ENCODE assay signal across 1 cellular context in the genomic region with DNA sequence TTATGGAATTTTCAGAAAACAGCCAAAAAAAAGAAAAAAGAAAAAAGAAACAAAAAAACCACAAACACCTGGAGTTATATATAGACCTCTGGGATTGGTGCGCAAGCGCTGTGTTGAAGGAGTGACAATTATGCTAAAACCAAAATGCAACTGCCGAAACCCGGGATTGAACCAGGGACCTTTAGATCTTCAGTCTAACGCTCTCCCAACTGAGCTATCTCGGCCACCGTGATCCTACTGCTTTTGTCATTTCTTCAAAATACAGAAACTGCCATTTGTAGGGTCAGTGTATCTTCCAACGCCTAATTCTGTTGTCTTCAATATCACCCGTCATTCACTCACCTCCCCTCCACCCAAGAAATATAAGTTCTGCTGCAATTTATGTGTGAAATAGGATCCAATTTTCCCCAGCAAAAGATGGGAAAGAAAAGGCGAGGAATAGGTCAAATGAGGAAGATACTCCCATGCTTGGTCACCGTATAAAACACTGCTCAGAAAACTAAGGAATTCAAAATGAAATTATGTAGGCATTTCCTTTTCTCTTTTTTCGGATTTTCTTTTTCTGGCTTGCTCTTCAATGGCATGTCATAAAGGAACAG.
TF ChIP-seq lines count a peak whose summit lies in the region.

No MANE protein-coding gene starts in this region.

TF ChIP-seq in K562, 482 proteins besides CTCF, POLR2A, EP300 and RAD21 (continued from another document and continues in another):
- TF ChIP-seq ZFPM2 (CRISPR knock-in tag; IDR thresholded peaks at IDR 0.05) (no peak), JUN (IDR thresholded peaks at IDR 0.05; ENCODE audit: borderline replicate concordance, low read depth, low read length) (no peak), JUN (CRISPR knock-in tag; IDR thresholded peaks at IDR 0.05; ENCODE audit: borderline replicate concordance) (no peak), ZNF197 (CRISPR knock-in tag; IDR thresholded peaks at IDR 0.05; ENCODE audit: low read depth) (no peak), CTBP1 (IDR thresholded peaks at IDR 0.05; ENCODE audit: borderline replicate concordance) (peak; percentile 55; the same call in 1 of the 2 replicates), LARP7 (IDR thresholded peaks at IDR 0.05) (no peak), ZNF717 (CRISPR knock-in tag; IDR thresholded peaks at IDR 0.05) (no peak), SRSF9 (IDR thresholded peaks at IDR 0.05; ENCODE audit: borderline replicate concordance, low read depth, low read length) (no peak), RNF2 (IDR thresholded peaks at IDR 0.05) (0 out of 2 replicates have a peak, but pooled peaks have one; percentile 52), SIN3A (IDR thresholded peaks at IDR 0.05; ENCODE audit: borderline replicate concordance in 2 of 2, control insufficient read depth in 1 of 2, low read depth in 2 of 2, low read length in 2 of 2) (peak in 1 of 2 experiments; percentile 33; a peak in 1 of 4 replicates), CC2D1A (IDR thresholded peaks at IDR 0.05) (no peak), TRIM24 (IDR thresholded peaks at IDR 0.05) (peak in 1 of 2 experiments; percentile 66; a peak in 2 of 4 replicates), NFATC3 (IDR thresholded peaks at IDR 0.05) (peak; percentile 56; the same call in 1 of the 2 replicates), DMBX1 (CRISPR knock-in tag; IDR thresholded peaks at IDR 0.05; ENCODE audit: borderline replicate concordance) (no peak), CCNT2 (IDR thresholded peaks at IDR 0.05; ENCODE audit: borderline replicate concordance, extremely low read depth, insufficient read length, low read depth, low read length) (no peak), RBM17 (IDR thresholded peaks at IDR 0.05; ENCODE audit: borderline replicate concordance, low read depth, low read length) (no peak), FOXM1 (IDR thresholded peaks at IDR 0.05; ENCODE audit: low read depth) (peak; percentile 46; the same call in 1 of the 2 replicates), FOXM1 (CRISPR knock-in tag; IDR thresholded peaks at IDR 0.05; ENCODE audit: low read depth) (no peak), ZKSCAN8 (CRISPR knock-in tag; IDR thresholded peaks at IDR 0.05) (no peak), HDAC8 (tag; IDR thresholded peaks at IDR 0.05) (no peak), ZNF707 (CRISPR knock-in tag; conservative IDR thresholded peaks at IDR 0.05) (no peak), HDAC1 (IDR thresholded peaks at IDR 0.05) (peak in 1 of 2 experiments; percentile 98; a peak in 3 of 4 replicates), POLR2AphosphoS5 (IDR thresholded peaks at IDR 0.05; ENCODE audit: control insufficient read depth, insufficient read depth, low read depth, low read length) (no peak), HSF4 (CRISPR knock-in tag; IDR thresholded peaks at IDR 0.05; ENCODE audit: borderline replicate concordance) (no peak), HNRNPL (IDR thresholded peaks at IDR 0.05; ENCODE audit: low read depth, low read length) (no peak), TRIM28 (IDR thresholded peaks at IDR 0.05) (no peak), ZC3H4 (CRISPR knock-in tag; IDR thresholded peaks at IDR 0.05; ENCODE audit: borderline replicate concordance) (no peak), SLC30A9 (CRISPR knock-in tag; IDR thresholded peaks at IDR 0.05) (no peak), NFE2 (IDR thresholded peaks at IDR 0.05; ENCODE audit: low read depth) (no peak), KAT2B (IDR thresholded peaks at IDR 0.05; ENCODE audit: low read depth, low read length) (no peak), PHTF2 (CRISPR knock-in tag; IDR thresholded peaks at IDR 0.05) (0 out of 2 replicates have a peak, but pooled peaks have one; percentile 49), TARDBP (IDR thresholded peaks at IDR 0.05) (no peak; the same call in 1 of the 2 replicates)
- TF ChIP-seq, protein P1, sequence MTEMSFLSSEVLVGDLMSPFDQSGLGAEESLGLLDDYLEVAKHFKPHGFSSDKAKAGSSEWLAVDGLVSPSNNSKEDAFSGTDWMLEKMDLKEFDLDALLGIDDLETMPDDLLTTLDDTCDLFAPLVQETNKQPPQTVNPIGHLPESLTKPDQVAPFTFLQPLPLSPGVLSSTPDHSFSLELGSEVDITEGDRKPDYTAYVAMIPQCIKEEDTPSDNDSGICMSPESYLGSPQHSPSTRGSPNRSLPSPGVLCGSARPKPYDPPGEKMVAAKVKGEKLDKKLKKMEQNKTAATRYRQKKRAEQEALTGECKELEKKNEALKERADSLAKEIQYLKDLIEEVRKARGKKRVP (CRISPR knock-in tag; IDR thresholded peaks at IDR 0.05), result no peak
- TF ChIP-seq, protein P2, sequence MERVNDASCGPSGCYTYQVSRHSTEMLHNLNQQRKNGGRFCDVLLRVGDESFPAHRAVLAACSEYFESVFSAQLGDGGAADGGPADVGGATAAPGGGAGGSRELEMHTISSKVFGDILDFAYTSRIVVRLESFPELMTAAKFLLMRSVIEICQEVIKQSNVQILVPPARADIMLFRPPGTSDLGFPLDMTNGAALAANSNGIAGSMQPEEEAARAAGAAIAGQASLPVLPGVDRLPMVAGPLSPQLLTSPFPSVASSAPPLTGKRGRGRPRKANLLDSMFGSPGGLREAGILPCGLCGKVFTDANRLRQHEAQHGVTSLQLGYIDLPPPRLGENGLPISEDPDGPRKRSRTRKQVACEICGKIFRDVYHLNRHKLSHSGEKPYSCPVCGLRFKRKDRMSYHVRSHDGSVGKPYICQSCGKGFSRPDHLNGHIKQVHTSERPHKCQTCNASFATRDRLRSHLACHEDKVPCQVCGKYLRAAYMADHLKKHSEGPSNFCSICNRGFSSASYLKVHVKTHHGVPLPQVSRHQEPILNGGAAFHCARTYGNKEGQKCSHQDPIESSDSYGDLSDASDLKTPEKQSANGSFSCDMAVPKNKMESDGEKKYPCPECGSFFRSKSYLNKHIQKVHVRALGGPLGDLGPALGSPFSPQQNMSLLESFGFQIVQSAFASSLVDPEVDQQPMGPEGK (CRISPR knock-in tag; IDR thresholded peaks at IDR 0.05; ENCODE audit: borderline replicate concordance), result peak; percentile 35; the same call in 1 of the 2 replicates
- TF ChIP-seq, protein P3, sequence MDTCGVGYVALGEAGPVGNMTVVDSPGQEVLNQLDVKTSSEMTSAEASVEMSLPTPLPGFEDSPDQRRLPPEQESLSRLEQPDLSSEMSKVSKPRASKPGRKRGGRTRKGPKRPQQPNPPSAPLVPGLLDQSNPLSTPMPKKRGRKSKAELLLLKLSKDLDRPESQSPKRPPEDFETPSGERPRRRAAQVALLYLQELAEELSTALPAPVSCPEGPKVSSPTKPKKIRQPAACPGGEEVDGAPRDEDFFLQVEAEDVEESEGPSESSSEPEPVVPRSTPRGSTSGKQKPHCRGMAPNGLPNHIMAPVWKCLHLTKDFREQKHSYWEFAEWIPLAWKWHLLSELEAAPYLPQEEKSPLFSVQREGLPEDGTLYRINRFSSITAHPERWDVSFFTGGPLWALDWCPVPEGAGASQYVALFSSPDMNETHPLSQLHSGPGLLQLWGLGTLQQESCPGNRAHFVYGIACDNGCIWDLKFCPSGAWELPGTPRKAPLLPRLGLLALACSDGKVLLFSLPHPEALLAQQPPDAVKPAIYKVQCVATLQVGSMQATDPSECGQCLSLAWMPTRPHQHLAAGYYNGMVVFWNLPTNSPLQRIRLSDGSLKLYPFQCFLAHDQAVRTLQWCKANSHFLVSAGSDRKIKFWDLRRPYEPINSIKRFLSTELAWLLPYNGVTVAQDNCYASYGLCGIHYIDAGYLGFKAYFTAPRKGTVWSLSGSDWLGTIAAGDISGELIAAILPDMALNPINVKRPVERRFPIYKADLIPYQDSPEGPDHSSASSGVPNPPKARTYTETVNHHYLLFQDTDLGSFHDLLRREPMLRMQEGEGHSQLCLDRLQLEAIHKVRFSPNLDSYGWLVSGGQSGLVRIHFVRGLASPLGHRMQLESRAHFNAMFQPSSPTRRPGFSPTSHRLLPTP (IDR thresholded peaks at IDR 0.05; ENCODE audit: borderline replicate concordance, extremely low read depth, insufficient read length), result peak; percentile 97
- TF ChIP-seq, protein P4, sequence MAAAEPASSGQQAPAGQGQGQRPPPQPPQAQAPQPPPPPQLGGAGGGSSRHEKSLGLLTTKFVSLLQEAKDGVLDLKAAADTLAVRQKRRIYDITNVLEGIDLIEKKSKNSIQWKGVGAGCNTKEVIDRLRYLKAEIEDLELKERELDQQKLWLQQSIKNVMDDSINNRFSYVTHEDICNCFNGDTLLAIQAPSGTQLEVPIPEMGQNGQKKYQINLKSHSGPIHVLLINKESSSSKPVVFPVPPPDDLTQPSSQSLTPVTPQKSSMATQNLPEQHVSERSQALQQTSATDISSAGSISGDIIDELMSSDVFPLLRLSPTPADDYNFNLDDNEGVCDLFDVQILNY (CRISPR knock-in tag; IDR thresholded peaks at IDR 0.05), result no peak
- TF ChIP-seq, protein P5, sequence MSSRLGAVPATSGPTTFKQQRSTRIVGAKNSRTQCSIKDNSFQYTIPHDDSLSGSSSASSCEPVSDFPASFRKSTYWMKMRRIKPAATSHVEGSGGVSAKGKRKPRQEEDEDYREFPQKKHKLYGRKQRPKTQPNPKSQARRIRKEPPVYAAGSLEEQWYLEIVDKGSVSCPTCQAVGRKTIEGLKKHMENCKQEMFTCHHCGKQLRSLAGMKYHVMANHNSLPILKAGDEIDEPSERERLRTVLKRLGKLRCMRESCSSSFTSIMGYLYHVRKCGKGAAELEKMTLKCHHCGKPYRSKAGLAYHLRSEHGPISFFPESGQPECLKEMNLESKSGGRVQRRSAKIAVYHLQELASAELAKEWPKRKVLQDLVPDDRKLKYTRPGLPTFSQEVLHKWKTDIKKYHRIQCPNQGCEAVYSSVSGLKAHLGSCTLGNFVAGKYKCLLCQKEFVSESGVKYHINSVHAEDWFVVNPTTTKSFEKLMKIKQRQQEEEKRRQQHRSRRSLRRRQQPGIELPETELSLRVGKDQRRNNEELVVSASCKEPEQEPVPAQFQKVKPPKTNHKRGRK (tag; IDR thresholded peaks at IDR 0.05), result no peak
- TF ChIP-seq, protein P6, sequence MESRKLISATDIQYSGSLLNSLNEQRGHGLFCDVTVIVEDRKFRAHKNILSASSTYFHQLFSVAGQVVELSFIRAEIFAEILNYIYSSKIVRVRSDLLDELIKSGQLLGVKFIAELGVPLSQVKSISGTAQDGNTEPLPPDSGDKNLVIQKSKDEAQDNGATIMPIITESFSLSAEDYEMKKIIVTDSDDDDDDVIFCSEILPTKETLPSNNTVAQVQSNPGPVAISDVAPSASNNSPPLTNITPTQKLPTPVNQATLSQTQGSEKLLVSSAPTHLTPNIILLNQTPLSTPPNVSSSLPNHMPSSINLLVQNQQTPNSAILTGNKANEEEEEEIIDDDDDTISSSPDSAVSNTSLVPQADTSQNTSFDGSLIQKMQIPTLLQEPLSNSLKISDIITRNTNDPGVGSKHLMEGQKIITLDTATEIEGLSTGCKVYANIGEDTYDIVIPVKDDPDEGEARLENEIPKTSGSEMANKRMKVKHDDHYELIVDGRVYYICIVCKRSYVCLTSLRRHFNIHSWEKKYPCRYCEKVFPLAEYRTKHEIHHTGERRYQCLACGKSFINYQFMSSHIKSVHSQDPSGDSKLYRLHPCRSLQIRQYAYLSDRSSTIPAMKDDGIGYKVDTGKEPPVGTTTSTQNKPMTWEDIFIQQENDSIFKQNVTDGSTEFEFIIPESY (CRISPR knock-in tag; IDR thresholded peaks at IDR 0.05), result no peak
- TF ChIP-seq, protein P7, sequence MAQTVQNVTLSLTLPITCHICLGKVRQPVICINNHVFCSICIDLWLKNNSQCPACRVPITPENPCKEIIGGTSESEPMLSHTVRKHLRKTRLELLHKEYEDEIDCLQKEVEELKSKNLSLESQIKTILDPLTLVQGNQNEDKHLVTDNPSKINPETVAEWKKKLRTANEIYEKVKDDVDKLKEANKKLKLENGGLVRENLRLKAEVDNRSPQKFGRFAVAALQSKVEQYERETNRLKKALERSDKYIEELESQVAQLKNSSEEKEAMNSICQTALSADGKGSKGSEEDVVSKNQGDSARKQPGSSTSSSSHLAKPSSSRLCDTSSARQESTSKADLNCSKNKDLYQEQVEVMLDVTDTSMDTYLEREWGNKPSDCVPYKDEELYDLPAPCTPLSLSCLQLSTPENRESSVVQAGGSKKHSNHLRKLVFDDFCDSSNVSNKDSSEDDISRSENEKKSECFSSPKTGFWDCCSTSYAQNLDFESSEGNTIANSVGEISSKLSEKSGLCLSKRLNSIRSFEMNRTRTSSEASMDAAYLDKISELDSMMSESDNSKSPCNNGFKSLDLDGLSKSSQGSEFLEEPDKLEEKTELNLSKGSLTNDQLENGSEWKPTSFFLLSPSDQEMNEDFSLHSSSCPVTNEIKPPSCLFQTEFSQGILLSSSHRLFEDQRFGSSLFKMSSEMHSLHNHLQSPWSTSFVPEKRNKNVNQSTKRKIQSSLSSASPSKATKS (CRISPR knock-in tag; IDR thresholded peaks at IDR 0.05), result no peak
- TF ChIP-seq, protein P8, sequence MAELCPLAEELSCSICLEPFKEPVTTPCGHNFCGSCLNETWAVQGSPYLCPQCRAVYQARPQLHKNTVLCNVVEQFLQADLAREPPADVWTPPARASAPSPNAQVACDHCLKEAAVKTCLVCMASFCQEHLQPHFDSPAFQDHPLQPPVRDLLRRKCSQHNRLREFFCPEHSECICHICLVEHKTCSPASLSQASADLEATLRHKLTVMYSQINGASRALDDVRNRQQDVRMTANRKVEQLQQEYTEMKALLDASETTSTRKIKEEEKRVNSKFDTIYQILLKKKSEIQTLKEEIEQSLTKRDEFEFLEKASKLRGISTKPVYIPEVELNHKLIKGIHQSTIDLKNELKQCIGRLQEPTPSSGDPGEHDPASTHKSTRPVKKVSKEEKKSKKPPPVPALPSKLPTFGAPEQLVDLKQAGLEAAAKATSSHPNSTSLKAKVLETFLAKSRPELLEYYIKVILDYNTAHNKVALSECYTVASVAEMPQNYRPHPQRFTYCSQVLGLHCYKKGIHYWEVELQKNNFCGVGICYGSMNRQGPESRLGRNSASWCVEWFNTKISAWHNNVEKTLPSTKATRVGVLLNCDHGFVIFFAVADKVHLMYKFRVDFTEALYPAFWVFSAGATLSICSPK (IDR thresholded peaks at IDR 0.05; ENCODE audit: borderline replicate concordance), result peak; percentile 74; the same call in 1 of the 2 replicates
- TF ChIP-seq, protein P9, sequence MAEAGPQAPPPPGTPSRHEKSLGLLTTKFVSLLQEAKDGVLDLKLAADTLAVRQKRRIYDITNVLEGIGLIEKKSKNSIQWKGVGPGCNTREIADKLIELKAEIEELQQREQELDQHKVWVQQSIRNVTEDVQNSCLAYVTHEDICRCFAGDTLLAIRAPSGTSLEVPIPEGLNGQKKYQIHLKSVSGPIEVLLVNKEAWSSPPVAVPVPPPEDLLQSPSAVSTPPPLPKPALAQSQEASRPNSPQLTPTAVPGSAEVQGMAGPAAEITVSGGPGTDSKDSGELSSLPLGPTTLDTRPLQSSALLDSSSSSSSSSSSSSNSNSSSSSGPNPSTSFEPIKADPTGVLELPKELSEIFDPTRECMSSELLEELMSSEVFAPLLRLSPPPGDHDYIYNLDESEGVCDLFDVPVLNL (CRISPR knock-in tag; IDR thresholded peaks at IDR 0.05; ENCODE audit: low read depth), result no peak
- TF ChIP-seq, protein P10, sequence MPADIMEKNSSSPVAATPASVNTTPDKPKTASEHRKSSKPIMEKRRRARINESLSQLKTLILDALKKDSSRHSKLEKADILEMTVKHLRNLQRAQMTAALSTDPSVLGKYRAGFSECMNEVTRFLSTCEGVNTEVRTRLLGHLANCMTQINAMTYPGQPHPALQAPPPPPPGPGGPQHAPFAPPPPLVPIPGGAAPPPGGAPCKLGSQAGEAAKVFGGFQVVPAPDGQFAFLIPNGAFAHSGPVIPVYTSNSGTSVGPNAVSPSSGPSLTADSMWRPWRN (IDR thresholded peaks at IDR 0.05; ENCODE audit: low read depth), result peak; percentile 65; the same call in 1 of the 2 replicates
- TF ChIP-seq, protein P11, sequence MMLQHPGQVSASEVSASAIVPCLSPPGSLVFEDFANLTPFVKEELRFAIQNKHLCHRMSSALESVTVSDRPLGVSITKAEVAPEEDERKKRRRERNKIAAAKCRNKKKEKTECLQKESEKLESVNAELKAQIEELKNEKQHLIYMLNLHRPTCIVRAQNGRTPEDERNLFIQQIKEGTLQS (IDR thresholded peaks at IDR 0.05), result no peak
- TF ChIP-seq, protein P11 (CRISPR knock-in tag; conservative IDR thresholded peaks at IDR 0.05), result no peak; the same call in 1 of the 2 replicates
